In genomic region chr9:16718296-16718695, GRCh38 we compare ENCODE assay signal across 18 cellular contexts.
"Had no signal": no experiment of that assay in that cellular context is flagged by ENCODE, and none has a peak within 500 bp of the region (broad histone marks: within the 10 kb centered on the region; RNA-seq: fewer than 3 reads in every experiment).

No MANE protein-coding gene starts in this region.

- H3K4me1 ChIP-seq: adrenal gland, colonic mucosa, lower lobe of right lung, tibial artery had no signal

- H3K27me3 ChIP-seq: adrenal gland, colonic mucosa, tibial artery had no signal

- H3K4me3 Mint-ChIP-seq: activated CD4-positive, alpha-beta T cell treated with anti-CD3 and anti-CD28 coated beads for 36 hours; activated CD8-positive, alpha-beta T cell treated with anti-CD3 and anti-CD28 coated beads, Interleukin-2, amount 10 ng/mL, durations not matched to agents 7 days and 5 days; activated naive CD4-positive, alpha-beta T cell treated with anti-CD3 and anti-CD28 coated beads, Interleukin-2, amount 10 ng/mL, durations not matched to agents 7 days and 5 days; naive thymus-derived CD8-positive, alpha-beta T cell; T-cell had no signal

- H3K9me3 Mint-ChIP-seq: activated naive CD4-positive, alpha-beta T cell treated with anti-CD3 and anti-CD28 coated beads, Interleukin-2, amount 10 ng/mL, durations not matched to agents 7 days and 5 days; naive thymus-derived CD8-positive, alpha-beta T cell had no signal

- H3K27ac Mint-ChIP-seq: activated CD4-positive, alpha-beta T cell treated with anti-CD3 and anti-CD28 coated beads for 36 hours; activated CD8-positive, alpha-beta T cell treated with anti-CD3 and anti-CD28 coated beads, Interleukin-2, amount 10 ng/mL, durations not matched to agents 7 days and 5 days; activated naive CD4-positive, alpha-beta T cell treated with anti-CD3 and anti-CD28 coated beads, Interleukin-2, amount 10 ng/mL, durations not matched to agents 7 days and 5 days; naive thymus-derived CD8-positive, alpha-beta T cell; progenitor cell of endocrine pancreas; T-cell had no signal

- H3K4me3 ChIP-seq: adrenal gland, colonic mucosa, lower lobe of right lung, tibial artery had no signal

- H3K27me3 Mint-ChIP-seq: activated CD4-positive, alpha-beta T cell treated with anti-CD3 and anti-CD28 coated beads for 36 hours; activated naive CD4-positive, alpha-beta T cell treated with anti-CD3 and anti-CD28 coated beads, Interleukin-2, amount 10 ng/mL, durations not matched to agents 7 days and 5 days; T-cell had no signal

- H3K36me3 Mint-ChIP-seq: activated naive CD4-positive, alpha-beta T cell treated with anti-CD3 and anti-CD28 coated beads, Interleukin-2, amount 10 ng/mL, durations not matched to agents 7 days and 5 days; naive thymus-derived CD8-positive, alpha-beta T cell; T-cell had no signal

- H3K36me3 ChIP-seq: adrenal gland, colonic mucosa, lower lobe of right lung, neutrophil, tibial artery had no signal

- H3K4me1 Mint-ChIP-seq: activated CD4-positive, alpha-beta T cell treated with anti-CD3 and anti-CD28 coated beads for 36 hours; activated naive CD4-positive, alpha-beta T cell treated with anti-CD3 and anti-CD28 coated beads, Interleukin-2, amount 10 ng/mL, durations not matched to agents 7 days and 5 days; naive thymus-derived CD8-positive, alpha-beta T cell; T-cell had no signal

- ATAC-seq: activated CD4-positive, alpha-beta T cell treated with anti-CD3 and anti-CD28 coated beads for 36 hours; activated CD8-positive, alpha-beta T cell treated with anti-CD3 and anti-CD28 coated beads, Interleukin-2, amount 10 ng/mL, durations not matched to agents 7 days and 5 days; lower lobe of right lung; naive thymus-derived CD8-positive, alpha-beta T cell; T-cell had no signal

- H3K27ac ChIP-seq: adrenal gland, colonic mucosa, lower lobe of right lung, neutrophil, tibial artery, VCaP had no signal

- DNase-seq: activated CD4-positive, alpha-beta T cell treated with anti-CD3 and anti-CD28 coated beads for 36 hours; activated CD8-positive, alpha-beta T cell treated with anti-CD3 and anti-CD28 coated beads, Interleukin-2, amount 10 ng/mL, durations not matched to agents 7 days and 5 days; activated naive CD4-positive, alpha-beta T cell treated with anti-CD3 and anti-CD28 coated beads, Interleukin-2, amount 10 ng/mL, durations not matched to agents 7 days and 5 days; caudate nucleus; colonic mucosa; hypothalamus; left cardiac atrium; lower lobe of right lung; naive thymus-derived CD8-positive, alpha-beta T cell; stimulated activated CD4-positive, alpha-beta T cell treated with anti-CD3 and anti-CD28 coated beads, Interleukin-4, amount 100 ng/mL, for 1 hour; stimulated activated CD8-positive, alpha-beta memory T cell treated with anti-CD3 and anti-CD28 coated beads, Interleukin-4, amount 100 ng/mL, for 48 hours; T-cell; T1000; tibial artery had no signal

- H3K9me3 ChIP-seq: adrenal gland, colonic mucosa, lower lobe of right lung, neutrophil, tibial artery had no signal
